8 cellular contexts compared by ENCODE assay signal in genomic region chr4:95547708-95548471, GRCh38. TPM values are rescaled to one million over a fixed set of nuclear protein-coding genes. Genes with fewer than 3 reads are reported as not detected.
A peak's percentile ranks its signal among the peaks of the same experiment; 100 is the strongest.
DNase-seq lines count a peak whose midpoint lies in the region; ATAC-seq, FAIRE-seq and TF ChIP-seq lines count a peak whose summit lies in the region.

No MANE protein-coding gene starts in this region.

- H3K27me3 ChIP-seq in PC-3 (ENCODE audit: low read length) = peaks cover 47% of the 10 kb centered on the region
- H3K27me3 ChIP-seq in esophagus muscularis mucosa = peaks cover 0 to 57% (median 13%) of the 10 kb centered on the region in 4 donors
- peaks cover 12% of the 10 kb centered on the region for H3K27me3 ChIP-seq in upper lobe of right lung

- H3K4me2 ChIP-seq in PC-3 (ENCODE audit: low read length) = peak overlapping the region; percentile 95

- no peak for FAIRE-seq in RCC 7860 (lab: Jason Lieb, UNC)

- no peaks in the 10 kb centered on the region for H3K9me3 ChIP-seq in PC-3 (ENCODE audit: low read length)
- H3K9me3 ChIP-seq in esophagus muscularis mucosa = no peaks in the 10 kb centered on the region
- no peaks in the 10 kb centered on the region for H3K9me3 ChIP-seq in upper lobe of right lung

- H3K27ac ChIP-seq in PC-3 (ENCODE audit: low read length) (no peak overlapping the region), esophagus muscularis mucosa (replicated peaks in 1 of 4) (peak overlapping the region; percentile 71 to 83 (median 76)), upper lobe of right lung (peak overlapping the region; percentile 84)

- TF ChIP-seq CTCF in PC-3 (conservative IDR thresholded peaks at IDR 0.05; ENCODE audit: low read depth, low read length) = no peak
- TF ChIP-seq CTCF in esophagus muscularis mucosa (IDR thresholded peaks at IDR 0.05) = no peak
- no peak for TF ChIP-seq CTCF in upper lobe of right lung (IDR thresholded peaks at IDR 0.05)

- no peaks in the 10 kb centered on the region for H3K9me2 ChIP-seq in PC-3 (replicated peaks; ENCODE audit: low read length)

- DNase-seq in A172 (ENCODE audit: low spot score) (peak; percentile 27), PC-3 (peak; percentile 18), esophagus muscularis mucosa (ENCODE audit: extremely low spot score) (no peak), myocyte (ENCODE audit: low read depth) (peak; percentile 22), upper lobe of right lung (no peak), RCC 7860 (ENCODE audit: low spot score) (no peak), LoVo (ENCODE audit: low spot score) (no peak)

- H3K4me1 ChIP-seq in PC-3 (ENCODE audit: insufficient read depth, low read length) = peaks cover 4% of the 10 kb centered on the region
- H3K4me1 ChIP-seq in esophagus muscularis mucosa = peaks cover 7 to 28% (median 25%) of the 10 kb centered on the region in 4 donors
- H3K4me1 ChIP-seq in upper lobe of right lung = no peaks in the 10 kb centered on the region

- TF ChIP-seq POLR2A in esophagus muscularis mucosa (IDR thresholded peaks at IDR 0.05; ENCODE audit: low read depth) = no peak

- no peaks in the 10 kb centered on the region for H4K20me1 ChIP-seq in PC-3 (ENCODE audit: low read length)

- POLR2A ChIA-PET in PC-3 (lab: Charles Lee; ENCODE audit: unreplicated experiment) = interaction anchor here (0.5 kb wide), 1 partner anchor 447 kb away, joined by 6 read pairs; no protein-coding TSS in a partner anchor

- peak overlapping the region; percentile 69 for H2AFZ ChIP-seq in PC-3 (ENCODE audit: low read length)

- CTCF ChIA-PET in PC-3 (lab: Charles Lee) = interaction anchor here (0.6 kb wide), 1 partner anchor 588 kb away, joined by 3 read pairs; no protein-coding TSS in a partner anchor

- no peak overlapping the region for H3K9ac ChIP-seq in PC-3 (ENCODE audit: low read length)

- no TSS peak for BruUV-seq in PC-3 (replicated peaks; lab: Mats Ljungman, UMichigan)

- H3K36me3 ChIP-seq in PC-3 (ENCODE audit: low read depth, low read length) (no peaks in the 10 kb centered on the region), esophagus muscularis mucosa (no peaks in the 10 kb centered on the region), upper lobe of right lung (no peaks in the 10 kb centered on the region)

- peak overlapping the region; percentile 68 for H3K4me3 ChIP-seq in PC-3 (ENCODE audit: low read length)
- peak overlapping the region; percentile 52 to 70 (median 58) for H3K4me3 ChIP-seq in esophagus muscularis mucosa
- peak overlapping the region; percentile 56 for H3K4me3 ChIP-seq in upper lobe of right lung

- no peak for TF ChIP-seq EP300 in esophagus muscularis mucosa (IDR thresholded peaks at IDR 0.05)

- 2% methylated on average over 38 of the region's 41 CpGs for WGBS in esophagus muscularis mucosa

- H3F3A ChIP-seq in PC-3 (ENCODE audit: low read length, unreplicated experiment) = no peaks in the 10 kb centered on the region

- intact Hi-C loops in PC-3 (cut with micrococcal nuclease) = loop anchor here (10.0 kb wide), 2 partner anchors 383 to 807 kb away; no protein-coding TSS in a partner anchor
- intact Hi-C loops in esophagus muscularis mucosa (cut with DNase I) = no loop called here
- intact Hi-C loops in upper lobe of right lung (cut with DNase I) = no loop called here

- H3K79me2 ChIP-seq in PC-3 (ENCODE audit: low read length) = no peaks in the 10 kb centered on the region

- ATAC-seq in PC-3 (peak; percentile 38), upper lobe of right lung (peak; percentile 19), HG03354 (IDR thresholded peaks at IDR 0.05; ENCODE audit: poor library complexity, severe bottlenecking, unreplicated experiment) (no peak)

RNA-seq across cellular contexts. Expression of gene UNC5C, which starts 0.9 kb away (rescaled TPM):
- 17.4 and 20.0 TPM in 2 replicates for total RNA-seq in A172 (2014; rRNA removed; shearing (Covaris generic))
- total RNA-seq in PC-3 (2014; rRNA removed) (not detected in 2 replicates), esophagus muscularis mucosa (1 to 10 TPM; 1.7 to 2.4 (median 2.0) TPM), myocyte (0.31 and 0.35 TPM in 2 replicates), upper lobe of right lung (6.7 TPM)
- polyA plus RNA-seq in myocyte (2012) = 1.5 TPM

Comparison
In these comparisons a context has a peak if more than half of its experiments do, and no peak if none do; other contexts are left out.
1. DNase-seq: peak in A172 (single experiment), PC-3 (single experiment) and myocyte (single experiment); none in esophagus muscularis mucosa (single experiment), upper lobe of right lung (single experiment), RCC 7860 (single experiment) and LoVo (single experiment).
2. Peak in every context shown above with its lines, with median percentiles within 50 percentile points of each other: H3K4me3 ChIP-seq.